Comparison of ENCODE assay signal across 8 cellular contexts in genomic region chr9:137578518-137579258, GRCh38. TPM values are rescaled to one million over a fixed set of nuclear protein-coding genes. Genes with fewer than 3 reads are reported as not detected.
A peak's percentile ranks its signal among the peaks of the same experiment; 100 is the strongest.
DNase-seq lines count a peak whose midpoint lies in the region; ATAC-seq and TF ChIP-seq lines count a peak whose summit lies in the region.

DPH7 (minus strand) TSS chr9:137578925; CDS start chr9:137578777, 148 bp downstream.

- WGBS in esophagus muscularis mucosa = 2% methylated on average over 9 of the region's 82 CpGs

- POLR2A ChIA-PET in PC-3 (lab: Charles Lee; ENCODE audit: unreplicated experiment) = interaction anchor here (0.6 kb wide), 1 partner anchor 10 kb away, joined by 3 read pairs; no protein-coding TSS in a partner anchor

- peak within 1 kb of the TSS; percentile 93 for H3K9ac ChIP-seq in PC-3 (ENCODE audit: low read length)

- H3K4me1 Mint-ChIP-seq in activated T-cell treated with anti-CD3 and anti-CD28 coated beads, Interleukin-2, amount 50 U/mL, for 4 hours (ENCODE audit: low read depth) = peaks cover 33% of the 10 kb centered on the region

- H4K20me1 ChIP-seq in PC-3 (ENCODE audit: low read length) = 0 out of 2 replicates have a peak, but pooled peaks cover 5% of the 10 kb centered on the region

- no peaks in the 10 kb centered on the region for H3K9me3 ChIP-seq in PC-3 (ENCODE audit: low read length)
- no peaks in the 10 kb centered on the region for H3K9me3 ChIP-seq in esophagus muscularis mucosa

- H3K79me2 ChIP-seq in PC-3 (ENCODE audit: low read length) = peaks cover 38% of the 10 kb centered on the region

- H3K27me3 Mint-ChIP-seq in activated T-cell treated with anti-CD3 and anti-CD28 coated beads, Interleukin-2, amount 50 U/mL, for 4 hours (ENCODE audit: low read depth) = no peaks in the 10 kb centered on the region

- peak; percentile 75 for TF ChIP-seq CTCF in PC-3 (conservative IDR thresholded peaks at IDR 0.05; ENCODE audit: low read depth, low read length)
- TF ChIP-seq CTCF in esophagus muscularis mucosa (IDR thresholded peaks at IDR 0.05) = peak; percentile 94 to 97 (median 95)

- H3K4me2 ChIP-seq in PC-3 (ENCODE audit: low read length) = peak within 1 kb of the TSS; percentile 87

- no peaks in the 10 kb centered on the region for H3K9me3 Mint-ChIP-seq in activated T-cell treated with anti-CD3 and anti-CD28 coated beads, Interleukin-2, amount 50 U/mL, for 4 hours

- H3K4me3 ChIP-seq in Jurkat, Clone E6-1 (ENCODE audit: low read length) = peak within 1 kb of the TSS; percentile 81
- H3K4me3 ChIP-seq in PC-3 (ENCODE audit: low read length) (peak within 1 kb of the TSS; percentile 94), esophagus muscularis mucosa (peak within 1 kb of the TSS; percentile 84 to 98 (median 91))

- CTCF ChIA-PET in PC-3 (lab: Charles Lee) = no interaction called here

- peak within 1 kb of the TSS; percentile 61 for H3K27ac ChIP-seq in PC-3 (ENCODE audit: low read length)
- peak within 1 kb of the TSS; percentile 83 to 90 (median 86) for H3K27ac ChIP-seq in esophagus muscularis mucosa (replicated peaks in 1 of 4)

- peak within 1 kb of the TSS; percentile 89 for H2AFZ ChIP-seq in PC-3 (ENCODE audit: low read length)

- no peaks in the 10 kb centered on the region for H3K9me2 ChIP-seq in PC-3 (replicated peaks; ENCODE audit: low read length)

- BruUV-seq in PC-3 (replicated peaks; lab: Mats Ljungman, UMichigan) = no TSS peak

- H3K27me3 ChIP-seq in PC-3 (ENCODE audit: low read length) (no peaks in the 10 kb centered on the region), esophagus muscularis mucosa (no peaks in the 10 kb centered on the region)

- H3K36me3 Mint-ChIP-seq in activated T-cell treated with anti-CD3 and anti-CD28 coated beads, Interleukin-2, amount 50 U/mL, for 4 hours (ENCODE audit: insufficient read depth) = peaks cover 20% of the 10 kb centered on the region

- H3K4me3 Mint-ChIP-seq in activated T-cell treated with anti-CD3 and anti-CD28 coated beads, Interleukin-2, amount 50 U/mL, for 4 hours = peak within 1 kb of the TSS; percentile 86

- peak; percentile 72 for ATAC-seq in GM21576 (IDR thresholded peaks at IDR 0.05; ENCODE audit: unreplicated experiment)
- ATAC-seq in PC-3 = peak; percentile 97
- ATAC-seq in activated T-cell treated with anti-CD3 and anti-CD28 coated beads, Interleukin-2, amount 50 U/mL, for 4 hours = peak; percentile 98 to 99

- TF ChIP-seq POLR2A in esophagus muscularis mucosa (IDR thresholded peaks at IDR 0.05; ENCODE audit: low read depth) = peak; percentile 33

- H3F3A ChIP-seq in PC-3 (ENCODE audit: low read length, unreplicated experiment) = no peaks in the 10 kb centered on the region

- H3K4me1 ChIP-seq in PC-3 (ENCODE audit: insufficient read depth, low read length) (peaks cover 12% of the 10 kb centered on the region; the same call in 1 of the 2 replicates), esophagus muscularis mucosa (peaks cover 39 to 61% (median 51%) of the 10 kb centered on the region in 4 donors)

- H3K36me3 ChIP-seq in PC-3 (ENCODE audit: low read depth, low read length) (peaks cover 19% of the 10 kb centered on the region; the same call in 1 of the 2 replicates), esophagus muscularis mucosa (peaks cover 18 to 61% (median 51%) of the 10 kb centered on the region in 4 donors)

- DNase-seq in DMS53 treated with DMSO at 0.1 percent for 48 hours (lab: John Stamatoyannopoulos, UW; ENCODE audit: unreplicated experiment) = peak; percentile 86
- DNase-seq in Jurkat, Clone E6-1 (ENCODE audit: low read depth, low spot score) = peak; percentile 69
- DNase-seq in PC-3 = peak; percentile 91
- DNase-seq in activated T-cell treated with anti-CD3 and anti-CD28 coated beads, Interleukin-2, amount 50 U/mL, for 4 hours = peak; percentile 94
- peak; percentile 97 for DNase-seq in esophagus muscularis mucosa (ENCODE audit: extremely low spot score)
- peak; percentile 94 for DNase-seq in myocyte (ENCODE audit: low read depth)
- peak; percentile 92 to 93 for DNase-seq in stimulated activated CD8-positive, alpha-beta memory T cell treated with anti-CD3 and anti-CD28 coated beads, Interleukin-7, amount 100 ng/mL, for 48 hours (ENCODE audit: extremely low read depth in 1 of 2, low read depth in 1 of 2)

- TF ChIP-seq EP300 in esophagus muscularis mucosa (IDR thresholded peaks at IDR 0.05) = no peak

- intact Hi-C loops in PC-3 (cut with micrococcal nuclease) = no loop called here
- intact Hi-C loops in esophagus muscularis mucosa (cut with DNase I) = no loop called here

RNA-seq across cellular contexts. Expression of gene DPH7, which starts in this region (rescaled TPM):
- 57.6 TPM for polyA plus RNA-seq in Jurkat, Clone E6-1 (2012; ENCODE audit: insufficient read depth, insufficient read length)
- 35.1 and 40.9 TPM in 2 replicates for total RNA-seq in PC-3 (2014; rRNA removed)
- total RNA-seq in activated T-cell treated with anti-CD3 and anti-CD28 coated beads, Interleukin-2, amount 50 U/mL, for 4 hours = 10 to 100 TPM; 34.1 to 37.7 (median 35.2) TPM
- total RNA-seq in esophagus muscularis mucosa = 10 to 100 TPM; 19.9 to 27.8 (median 24.8) TPM
- 30.6 and 38.9 TPM in 2 replicates for total RNA-seq in myocyte
- 32.5 TPM for polyA plus RNA-seq in myocyte (2012)

Comparison
In these comparisons a context has a peak if more than half of its experiments do, and no peak if none do; other contexts are left out.
1. Peak in every context shown above with its lines: DNase-seq, ATAC-seq, H3K4me3 ChIP-seq and H3K27ac ChIP-seq.